23 cellular contexts compared by ENCODE assay signal in genomic region chr3:172263781-172264486, GRCh38.
"Had no signal": no experiment of that assay in that cellular context is flagged by ENCODE, and none has a peak within 500 bp of the region (broad histone marks: within the 10 kb centered on the region; RNA-seq: fewer than 3 reads in every experiment).

No MANE protein-coding gene starts in this region.

- H3K36me3 ChIP-seq: ovary had no signal

- DNase-seq: cortex of kidney; effector memory CD8-positive, alpha-beta T cell; erythroblast; esophagus squamous epithelium; foreskin melanocyte; hypothalamus; mucosa of descending colon; naive B cell; occipital lobe; ovary; posterior cingulate gyrus; psoas muscle; right cardiac atrium; stimulated activated CD4-positive, alpha-beta T cell treated with anti-CD3 and anti-CD28 coated beads, Interleukin-15, amount 100 ng/mL, for 24 hours; stimulated activated CD4-positive, alpha-beta T cell treated with anti-CD3 and anti-CD28 coated beads, Interleukin-2, amount 100 ng/mL, for 48 hours; stimulated activated naive B cell treated with anti-CD40 and anti-IgM and Interleukin-4, amounts not matched to agents 10 μg/mL and 1 μg/mL and 100 μg/mL, for 72 hours; stimulated activated naive CD8-positive, alpha-beta T cell treated with anti-CD3 and anti-CD28 coated beads, Interleukin-15, amount 100 ng/mL, for 72 hours; tibial artery had no signal

- H3K27me3 ChIP-seq: esophagus squamous epithelium, ovary, tibial artery had no signal

- H3K9me3 Mint-ChIP-seq: central memory CD8-positive, alpha-beta T cell; effector memory CD8-positive, alpha-beta T cell; stimulated activated naive CD8-positive, alpha-beta T cell treated with anti-CD3 and anti-CD28 coated beads, Interleukin-15, amount 100 ng/mL, for 72 hours; type B pancreatic cell had no signal

- H3K4me1 Mint-ChIP-seq: central memory CD8-positive, alpha-beta T cell; memory B cell; naive B cell; stimulated activated naive B cell treated with anti-CD40 and anti-IgM and Interleukin-4, amounts not matched to agents 10 μg/mL and 1 μg/mL and 100 μg/mL, for 72 hours; stimulated activated naive CD8-positive, alpha-beta T cell treated with anti-CD3 and anti-CD28 coated beads, Interleukin-15, amount 100 ng/mL, for 72 hours had no signal

- H3K9me3 ChIP-seq: esophagus squamous epithelium, mucosa of descending colon, ovary, psoas muscle, tibial artery had no signal

- H3K27me3 Mint-ChIP-seq: central memory CD8-positive, alpha-beta T cell; effector memory CD8-positive, alpha-beta T cell; memory B cell; naive B cell; stimulated activated naive B cell treated with anti-CD40 and anti-IgM and Interleukin-4, amounts not matched to agents 10 μg/mL and 1 μg/mL and 100 μg/mL, for 72 hours; stimulated activated naive CD8-positive, alpha-beta T cell treated with anti-CD3 and anti-CD28 coated beads, Interleukin-15, amount 100 ng/mL, for 72 hours; type B pancreatic cell had no signal

- H3K4me3 Mint-ChIP-seq: central memory CD8-positive, alpha-beta T cell; effector memory CD8-positive, alpha-beta T cell; memory B cell; naive B cell; stimulated activated naive B cell treated with anti-CD40 and anti-IgM and Interleukin-4, amounts not matched to agents 10 μg/mL and 1 μg/mL and 100 μg/mL, for 72 hours; stimulated activated naive CD8-positive, alpha-beta T cell treated with anti-CD3 and anti-CD28 coated beads, Interleukin-15, amount 100 ng/mL, for 72 hours; type B pancreatic cell had no signal

- H3K4me3 ChIP-seq: esophagus squamous epithelium, lung, mucosa of descending colon, ovary, psoas muscle, skin epidermis, tibial artery had no signal

- H3K27ac Mint-ChIP-seq: effector memory CD8-positive, alpha-beta T cell; memory B cell; naive B cell; stimulated activated naive B cell treated with anti-CD40 and anti-IgM and Interleukin-4, amounts not matched to agents 10 μg/mL and 1 μg/mL and 100 μg/mL, for 72 hours; stimulated activated naive CD8-positive, alpha-beta T cell treated with anti-CD3 and anti-CD28 coated beads, Interleukin-15, amount 100 ng/mL, for 72 hours; type B pancreatic cell had no signal

- ATAC-seq: effector memory CD8-positive, alpha-beta T cell; mucosa of descending colon; psoas muscle; right cardiac atrium; stimulated activated naive B cell treated with anti-CD40 and anti-IgM and Interleukin-4, amounts not matched to agents 10 μg/mL and 1 μg/mL and 100 μg/mL, for 72 hours; stimulated activated naive CD8-positive, alpha-beta T cell treated with anti-CD3 and anti-CD28 coated beads, Interleukin-15, amount 100 ng/mL, for 72 hours had no signal

- H3K27ac ChIP-seq: esophagus squamous epithelium, ovary, psoas muscle, skin epidermis had no signal
